Comparison of ENCODE assay signal across 2 cellular contexts in the genomic region with DNA sequence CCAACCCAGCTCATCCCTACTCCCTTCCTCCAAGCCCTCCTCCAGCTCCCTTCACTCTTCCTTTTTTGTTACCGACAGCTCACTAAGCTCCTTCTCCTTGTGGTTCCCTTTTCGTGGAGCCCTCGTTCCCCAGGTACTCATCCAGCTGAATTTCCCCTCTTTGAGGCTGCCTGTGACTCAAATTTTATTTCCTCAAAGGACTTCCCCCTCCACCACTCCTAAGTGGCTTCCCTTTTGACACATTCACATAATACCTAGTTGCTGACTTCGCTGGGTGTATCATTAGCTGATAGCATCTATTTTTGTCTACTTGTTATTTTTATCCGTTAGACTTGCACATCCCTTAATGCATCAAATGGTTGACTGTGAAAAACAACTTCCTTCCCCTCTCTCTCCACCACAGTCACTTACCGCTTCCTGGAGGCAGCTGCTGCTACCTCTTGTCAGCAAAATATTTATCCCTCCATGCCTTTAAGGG.
TF ChIP-seq lines count a peak whose summit lies in the region.

No MANE protein-coding gene starts in this region.

TF ChIP-seq in K562, 482 proteins besides CTCF, POLR2A, EP300 and RAD21:
- peak; percentile 46; the same call in 1 of the 2 replicates for TF ChIP-seq ZNF263 (CRISPR knock-in tag; IDR thresholded peaks at IDR 0.05; ENCODE audit: borderline replicate concordance)
- no peak for TF ChIP-seq NBN (IDR thresholded peaks at IDR 0.05; ENCODE audit: low read depth)
- TF ChIP-seq HMG20A (CRISPR knock-in tag; conservative IDR thresholded peaks at IDR 0.05): no peak
- TF ChIP-seq, protein P1, sequence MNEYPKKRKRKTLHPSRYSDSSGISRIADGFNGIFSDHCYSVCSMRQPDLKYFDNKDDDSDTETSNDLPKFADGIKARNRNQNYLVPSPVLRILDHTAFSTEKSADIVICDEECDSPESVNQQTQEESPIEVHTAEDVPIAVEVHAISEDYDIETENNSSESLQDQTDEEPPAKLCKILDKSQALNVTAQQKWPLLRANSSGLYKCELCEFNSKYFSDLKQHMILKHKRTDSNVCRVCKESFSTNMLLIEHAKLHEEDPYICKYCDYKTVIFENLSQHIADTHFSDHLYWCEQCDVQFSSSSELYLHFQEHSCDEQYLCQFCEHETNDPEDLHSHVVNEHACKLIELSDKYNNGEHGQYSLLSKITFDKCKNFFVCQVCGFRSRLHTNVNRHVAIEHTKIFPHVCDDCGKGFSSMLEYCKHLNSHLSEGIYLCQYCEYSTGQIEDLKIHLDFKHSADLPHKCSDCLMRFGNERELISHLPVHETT (CRISPR knock-in tag; conservative IDR thresholded peaks at IDR 0.05 in 1 of 2, IDR thresholded peaks at IDR 0.05 in 1 of 2): no peak
- TF ChIP-seq MAFG (tag; conservative IDR thresholded peaks at IDR 0.05): 0 out of 2 replicates have a peak, but pooled peaks have one; percentile 9
- TF ChIP-seq LARP7 (IDR thresholded peaks at IDR 0.05): no peak
- TF ChIP-seq NFIC (IDR thresholded peaks at IDR 0.05): peak; percentile 30; the same call in 1 of the 2 replicates
- TF ChIP-seq TRIM28 (IDR thresholded peaks at IDR 0.05): no peak
- TF ChIP-seq SRSF1 (IDR thresholded peaks at IDR 0.05; ENCODE audit: low read depth, low read length): no peak
- TF ChIP-seq, protein P2, sequence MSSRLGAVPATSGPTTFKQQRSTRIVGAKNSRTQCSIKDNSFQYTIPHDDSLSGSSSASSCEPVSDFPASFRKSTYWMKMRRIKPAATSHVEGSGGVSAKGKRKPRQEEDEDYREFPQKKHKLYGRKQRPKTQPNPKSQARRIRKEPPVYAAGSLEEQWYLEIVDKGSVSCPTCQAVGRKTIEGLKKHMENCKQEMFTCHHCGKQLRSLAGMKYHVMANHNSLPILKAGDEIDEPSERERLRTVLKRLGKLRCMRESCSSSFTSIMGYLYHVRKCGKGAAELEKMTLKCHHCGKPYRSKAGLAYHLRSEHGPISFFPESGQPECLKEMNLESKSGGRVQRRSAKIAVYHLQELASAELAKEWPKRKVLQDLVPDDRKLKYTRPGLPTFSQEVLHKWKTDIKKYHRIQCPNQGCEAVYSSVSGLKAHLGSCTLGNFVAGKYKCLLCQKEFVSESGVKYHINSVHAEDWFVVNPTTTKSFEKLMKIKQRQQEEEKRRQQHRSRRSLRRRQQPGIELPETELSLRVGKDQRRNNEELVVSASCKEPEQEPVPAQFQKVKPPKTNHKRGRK (tag; IDR thresholded peaks at IDR 0.05): no peak

TF ChIP-seq in GM23338, 12 proteins besides CTCF, POLR2A, EP300 and RAD21:
- TF ChIP-seq ZNF114 (CRISPR knock-in tag; IDR thresholded peaks at IDR 0.05): no peak
- no peak for TF ChIP-seq EZH2phosphoT487 (IDR thresholded peaks at IDR 0.05; ENCODE audit: unreplicated experiment)
- no peak for TF ChIP-seq POLR2AphosphoS5 (IDR thresholded peaks at IDR 0.05; ENCODE audit: low read depth)
- TF ChIP-seq CREB1 (CRISPR knock-in tag; IDR thresholded peaks at IDR 0.05; ENCODE audit: low read depth): no peak
- no peak for TF ChIP-seq JUNB (IDR thresholded peaks at IDR 0.05; ENCODE audit: unreplicated experiment)
- no peak for TF ChIP-seq EZH2 (IDR thresholded peaks at IDR 0.05; ENCODE audit: low read depth, unreplicated experiment)
- TF ChIP-seq, protein P3, sequence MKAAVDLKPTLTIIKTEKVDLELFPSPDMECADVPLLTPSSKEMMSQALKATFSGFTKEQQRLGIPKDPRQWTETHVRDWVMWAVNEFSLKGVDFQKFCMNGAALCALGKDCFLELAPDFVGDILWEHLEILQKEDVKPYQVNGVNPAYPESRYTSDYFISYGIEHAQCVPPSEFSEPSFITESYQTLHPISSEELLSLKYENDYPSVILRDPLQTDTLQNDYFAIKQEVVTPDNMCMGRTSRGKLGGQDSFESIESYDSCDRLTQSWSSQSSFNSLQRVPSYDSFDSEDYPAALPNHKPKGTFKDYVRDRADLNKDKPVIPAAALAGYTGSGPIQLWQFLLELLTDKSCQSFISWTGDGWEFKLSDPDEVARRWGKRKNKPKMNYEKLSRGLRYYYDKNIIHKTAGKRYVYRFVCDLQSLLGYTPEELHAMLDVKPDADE (IDR thresholded peaks at IDR 0.05): no peak
- TF ChIP-seq, protein P4, sequence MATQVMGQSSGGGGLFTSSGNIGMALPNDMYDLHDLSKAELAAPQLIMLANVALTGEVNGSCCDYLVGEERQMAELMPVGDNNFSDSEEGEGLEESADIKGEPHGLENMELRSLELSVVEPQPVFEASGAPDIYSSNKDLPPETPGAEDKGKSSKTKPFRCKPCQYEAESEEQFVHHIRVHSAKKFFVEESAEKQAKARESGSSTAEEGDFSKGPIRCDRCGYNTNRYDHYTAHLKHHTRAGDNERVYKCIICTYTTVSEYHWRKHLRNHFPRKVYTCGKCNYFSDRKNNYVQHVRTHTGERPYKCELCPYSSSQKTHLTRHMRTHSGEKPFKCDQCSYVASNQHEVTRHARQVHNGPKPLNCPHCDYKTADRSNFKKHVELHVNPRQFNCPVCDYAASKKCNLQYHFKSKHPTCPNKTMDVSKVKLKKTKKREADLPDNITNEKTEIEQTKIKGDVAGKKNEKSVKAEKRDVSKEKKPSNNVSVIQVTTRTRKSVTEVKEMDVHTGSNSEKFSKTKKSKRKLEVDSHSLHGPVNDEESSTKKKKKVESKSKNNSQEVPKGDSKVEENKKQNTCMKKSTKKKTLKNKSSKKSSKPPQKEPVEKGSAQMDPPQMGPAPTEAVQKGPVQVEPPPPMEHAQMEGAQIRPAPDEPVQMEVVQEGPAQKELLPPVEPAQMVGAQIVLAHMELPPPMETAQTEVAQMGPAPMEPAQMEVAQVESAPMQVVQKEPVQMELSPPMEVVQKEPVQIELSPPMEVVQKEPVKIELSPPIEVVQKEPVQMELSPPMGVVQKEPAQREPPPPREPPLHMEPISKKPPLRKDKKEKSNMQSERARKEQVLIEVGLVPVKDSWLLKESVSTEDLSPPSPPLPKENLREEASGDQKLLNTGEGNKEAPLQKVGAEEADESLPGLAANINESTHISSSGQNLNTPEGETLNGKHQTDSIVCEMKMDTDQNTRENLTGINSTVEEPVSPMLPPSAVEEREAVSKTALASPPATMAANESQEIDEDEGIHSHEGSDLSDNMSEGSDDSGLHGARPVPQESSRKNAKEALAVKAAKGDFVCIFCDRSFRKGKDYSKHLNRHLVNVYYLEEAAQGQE (IDR thresholded peaks at IDR 0.05; ENCODE audit: unreplicated experiment): no peak
- no peak for TF ChIP-seq STAT1 (IDR thresholded peaks at IDR 0.05; ENCODE audit: unreplicated experiment)
- TF ChIP-seq NANOG (IDR thresholded peaks at IDR 0.05; ENCODE audit: borderline replicate concordance): no peak
- TF ChIP-seq ZNF331 (CRISPR knock-in tag; IDR thresholded peaks at IDR 0.05; ENCODE audit: low read depth): no peak
- TF ChIP-seq, protein P5, sequence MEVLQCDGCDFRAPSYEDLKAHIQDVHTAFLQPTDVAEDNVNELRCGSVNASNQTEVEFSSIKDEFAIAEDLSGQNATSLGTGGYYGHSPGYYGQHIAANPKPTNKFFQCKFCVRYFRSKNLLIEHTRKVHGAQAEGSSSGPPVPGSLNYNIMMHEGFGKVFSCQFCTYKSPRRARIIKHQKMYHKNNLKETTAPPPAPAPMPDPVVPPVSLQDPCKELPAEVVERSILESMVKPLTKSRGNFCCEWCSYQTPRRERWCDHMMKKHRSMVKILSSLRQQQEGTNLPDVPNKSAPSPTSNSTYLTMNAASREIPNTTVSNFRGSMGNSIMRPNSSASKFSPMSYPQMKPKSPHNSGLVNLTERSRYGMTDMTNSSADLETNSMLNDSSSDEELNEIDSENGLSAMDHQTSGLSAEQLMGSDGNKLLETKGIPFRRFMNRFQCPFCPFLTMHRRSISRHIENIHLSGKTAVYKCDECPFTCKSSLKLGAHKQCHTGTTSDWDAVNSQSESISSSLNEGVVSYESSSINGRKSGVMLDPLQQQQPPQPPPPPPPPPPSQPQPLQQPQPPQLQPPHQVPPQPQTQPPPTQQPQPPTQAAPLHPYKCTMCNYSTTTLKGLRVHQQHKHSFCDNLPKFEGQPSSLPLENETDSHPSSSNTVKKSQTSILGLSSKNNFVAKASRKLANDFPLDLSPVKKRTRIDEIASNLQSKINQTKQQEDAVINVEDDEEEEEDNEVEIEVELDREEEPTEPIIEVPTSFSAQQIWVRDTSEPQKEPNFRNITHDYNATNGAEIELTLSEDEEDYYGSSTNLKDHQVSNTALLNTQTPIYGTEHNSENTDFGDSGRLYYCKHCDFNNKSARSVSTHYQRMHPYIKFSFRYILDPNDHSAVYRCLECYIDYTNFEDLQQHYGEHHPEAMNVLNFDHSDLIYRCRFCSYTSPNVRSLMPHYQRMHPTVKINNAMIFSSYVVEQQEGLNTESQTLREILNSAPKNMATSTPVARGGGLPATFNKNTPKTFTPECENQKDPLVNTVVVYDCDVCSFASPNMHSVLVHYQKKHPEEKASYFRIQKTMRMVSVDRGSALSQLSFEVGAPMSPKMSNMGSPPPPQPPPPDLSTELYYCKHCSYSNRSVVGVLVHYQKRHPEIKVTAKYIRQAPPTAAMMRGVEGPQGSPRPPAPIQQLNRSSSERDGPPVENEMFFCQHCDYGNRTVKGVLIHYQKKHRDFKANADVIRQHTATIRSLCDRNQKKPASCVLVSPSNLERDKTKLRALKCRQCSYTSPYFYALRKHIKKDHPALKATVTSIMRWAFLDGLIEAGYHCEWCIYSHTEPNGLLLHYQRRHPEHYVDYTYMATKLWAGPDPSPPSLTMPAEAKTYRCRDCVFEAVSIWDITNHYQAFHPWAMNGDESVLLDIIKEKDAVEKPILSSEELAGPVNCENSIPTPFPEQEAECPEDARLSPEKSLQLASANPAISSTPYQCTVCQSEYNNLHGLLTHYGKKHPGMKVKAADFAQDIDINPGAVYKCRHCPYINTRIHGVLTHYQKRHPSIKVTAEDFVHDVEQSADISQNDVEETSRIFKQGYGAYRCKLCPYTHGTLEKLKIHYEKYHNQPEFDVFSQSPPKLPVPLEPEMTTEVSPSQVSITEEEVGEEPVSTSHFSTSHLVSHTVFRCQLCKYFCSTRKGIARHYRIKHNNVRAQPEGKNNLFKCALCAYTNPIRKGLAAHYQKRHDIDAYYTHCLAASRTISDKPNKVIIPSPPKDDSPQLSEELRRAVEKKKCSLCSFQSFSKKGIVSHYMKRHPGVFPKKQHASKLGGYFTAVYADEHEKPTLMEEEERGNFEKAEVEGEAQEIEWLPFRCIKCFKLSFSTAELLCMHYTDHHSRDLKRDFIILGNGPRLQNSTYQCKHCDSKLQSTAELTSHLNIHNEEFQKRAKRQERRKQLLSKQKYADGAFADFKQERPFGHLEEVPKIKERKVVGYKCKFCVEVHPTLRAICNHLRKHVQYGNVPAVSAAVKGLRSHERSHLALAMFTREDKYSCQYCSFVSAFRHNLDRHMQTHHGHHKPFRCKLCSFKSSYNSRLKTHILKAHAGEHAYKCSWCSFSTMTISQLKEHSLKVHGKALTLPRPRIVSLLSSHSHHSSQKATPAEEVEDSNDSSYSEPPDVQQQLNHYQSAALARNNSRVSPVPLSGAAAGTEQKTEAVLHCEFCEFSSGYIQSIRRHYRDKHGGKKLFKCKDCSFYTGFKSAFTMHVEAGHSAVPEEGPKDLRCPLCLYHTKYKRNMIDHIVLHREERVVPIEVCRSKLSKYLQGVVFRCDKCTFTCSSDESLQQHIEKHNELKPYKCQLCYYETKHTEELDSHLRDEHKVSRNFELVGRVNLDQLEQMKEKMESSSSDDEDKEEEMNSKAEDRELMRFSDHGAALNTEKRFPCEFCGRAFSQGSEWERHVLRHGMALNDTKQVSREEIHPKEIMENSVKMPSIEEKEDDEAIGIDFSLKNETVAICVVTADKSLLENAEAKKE (CRISPR knock-in tag; IDR thresholded peaks at IDR 0.05): no peak
